ENCODE assay signal across 1 cellular context in the genomic region with DNA sequence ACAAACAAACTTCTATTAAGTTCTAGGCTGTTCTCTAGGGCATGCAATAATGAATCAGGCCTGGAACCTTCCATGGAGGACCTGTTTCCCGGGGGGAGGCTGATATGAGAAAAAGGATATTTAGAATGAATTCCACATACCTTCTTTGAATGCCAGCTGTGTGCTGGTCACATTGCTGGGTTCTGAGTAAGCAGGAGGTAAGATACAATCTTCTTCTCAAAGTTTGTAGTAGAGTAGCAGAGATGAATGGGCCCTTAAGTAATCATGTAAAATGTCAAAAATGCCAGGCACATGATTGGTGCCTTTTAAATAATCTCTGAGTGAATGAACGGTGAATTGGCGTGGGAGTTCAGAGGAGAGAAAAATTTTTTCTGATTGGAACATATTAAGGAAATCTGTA.
TF ChIP-seq lines count a peak whose summit lies in the region.

No MANE protein-coding gene starts in this region.

TF ChIP-seq in SK-N-SH, 30 proteins besides CTCF, POLR2A, EP300 and RAD21 (continued from another document):
- TF ChIP-seq SIN3A (IDR thresholded peaks at IDR 0.05; ENCODE audit: borderline replicate concordance, low read depth, low read length) (peak; percentile 75; the same call in 1 of the 2 replicates), RXRA (IDR thresholded peaks at IDR 0.05; ENCODE audit: borderline replicate concordance, low read depth) (peak; percentile 86; the same call in 1 of the 2 replicates), MEF2A (IDR thresholded peaks at IDR 0.05; ENCODE audit: borderline replicate concordance, low read depth) (peak; percentile 39; the same call in 1 of the 2 replicates)
- TF ChIP-seq, protein P1, sequence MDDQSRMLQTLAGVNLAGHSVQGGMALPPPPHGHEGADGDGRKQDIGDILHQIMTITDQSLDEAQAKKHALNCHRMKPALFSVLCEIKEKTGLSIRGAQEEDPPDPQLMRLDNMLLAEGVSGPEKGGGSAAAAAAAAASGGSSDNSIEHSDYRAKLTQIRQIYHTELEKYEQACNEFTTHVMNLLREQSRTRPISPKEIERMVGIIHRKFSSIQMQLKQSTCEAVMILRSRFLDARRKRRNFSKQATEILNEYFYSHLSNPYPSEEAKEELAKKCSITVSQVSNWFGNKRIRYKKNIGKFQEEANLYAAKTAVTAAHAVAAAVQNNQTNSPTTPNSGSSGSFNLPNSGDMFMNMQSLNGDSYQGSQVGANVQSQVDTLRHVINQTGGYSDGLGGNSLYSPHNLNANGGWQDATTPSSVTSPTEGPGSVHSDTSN (IDR thresholded peaks at IDR 0.05), result peak; percentile 95
